Comparison of ENCODE assay signal across 28 cellular contexts in genomic region chr19:30745476-30745985, GRCh38.
"Had no signal": no experiment of that assay in that cellular context is flagged by ENCODE, and none has a peak within 500 bp of the region (broad histone marks: within the 10 kb centered on the region; RNA-seq: fewer than 3 reads in every experiment).

No MANE protein-coding gene starts in this region.

- H3K4me3 ChIP-seq: heart left ventricle, left lung, lower lobe of right lung, psoas muscle, right lobe of liver, smooth muscle cell, stomach, testis, thyroid gland, transverse colon, upper lobe of right lung had no signal

- H3K27me3 ChIP-seq: right lobe of liver, testis, thyroid gland, transverse colon had no signal

- H3K27me3 Mint-ChIP-seq: stimulated activated memory B cell treated with anti-CD40 and anti-IgM and Interleukin-4, amounts not matched to agents 10 μg/mL and 1 μg/mL and 100 μg/mL, for 72 hours had no signal

- H3K27ac ChIP-seq: heart left ventricle, left lung, lower lobe of right lung, parathyroid adenoma, psoas muscle, right lobe of liver, stomach, testis, thyroid gland, transverse colon, upper lobe of right lung had no signal

- H3K36me3 ChIP-seq: heart left ventricle, left lung, lower lobe of right lung, right lobe of liver, stomach, thyroid gland, transverse colon, upper lobe of right lung had no signal

- H3K4me1 Mint-ChIP-seq: immature natural killer cell; naive B cell; neural crest cell; stimulated activated memory B cell treated with anti-CD40 and anti-IgM and Interleukin-4, amounts not matched to agents 10 μg/mL and 1 μg/mL and 100 μg/mL, for 72 hours had no signal

- H3K9me3 ChIP-seq: right lobe of liver, testis, thyroid gland, transverse colon, upper lobe of right lung had no signal

- H3K4me3 Mint-ChIP-seq: immature natural killer cell; mesothelial cell of epicardium; naive B cell; nephron; neural crest cell; stimulated activated memory B cell treated with anti-CD40 and anti-IgM and Interleukin-4, amounts not matched to agents 10 μg/mL and 1 μg/mL and 100 μg/mL, for 72 hours had no signal

- DNase-seq: heart left ventricle; hypothalamus; immature natural killer cell; kidney; left colon; left lung; lower lobe of right lung; mesendoderm; naive B cell; nucleus accumbens; psoas muscle; right lobe of liver; stimulated activated CD4-positive, alpha-beta T cell treated with anti-CD3 and anti-CD28 coated beads, Interleukin-1b, Interleukin-23, amount 100 ng/mL, for 48 hours; stimulated activated CD4-positive, alpha-beta T cell treated with anti-CD3 and anti-CD28 coated beads, Interleukin-2, amount 100 ng/mL, for 48 hours; stimulated activated CD4-positive, alpha-beta T cell treated with anti-CD3 and anti-CD28 coated beads, Interleukin-4, amount 100 ng/mL, for 4 hours; stimulated activated CD8-positive, alpha-beta memory T cell treated with anti-CD3 and anti-CD28 coated beads, Interleukin-4, amount 100 ng/mL, for 48 hours; stimulated activated naive CD4-positive, alpha-beta T cell treated with Interleukin-2 at 50 U/mL for 16 hours; stomach; testis; thyroid gland; transverse colon; upper lobe of right lung had no signal

- ATAC-seq: heart left ventricle; left colon; left lung; lower lobe of right lung; psoas muscle; right lobe of liver; stimulated activated memory B cell treated with anti-CD40 and anti-IgM and Interleukin-4, amounts not matched to agents 10 μg/mL and 1 μg/mL and 100 μg/mL, for 72 hours; upper lobe of right lung had no signal

- H3K36me3 Mint-ChIP-seq: immature natural killer cell; mesothelial cell of epicardium; naive B cell; stimulated activated memory B cell treated with anti-CD40 and anti-IgM and Interleukin-4, amounts not matched to agents 10 μg/mL and 1 μg/mL and 100 μg/mL, for 72 hours had no signal

- H3K27ac Mint-ChIP-seq: immature natural killer cell; mesothelial cell of epicardium; naive B cell; nephron; stimulated activated memory B cell treated with anti-CD40 and anti-IgM and Interleukin-4, amounts not matched to agents 10 μg/mL and 1 μg/mL and 100 μg/mL, for 72 hours had no signal

- H3K4me1 ChIP-seq: left lung, lower lobe of right lung, parathyroid adenoma, psoas muscle, right lobe of liver, stomach, testis, thyroid gland, transverse colon, upper lobe of right lung had no signal
